ENCODE assay signal across 8 cellular contexts in the genomic region with DNA sequence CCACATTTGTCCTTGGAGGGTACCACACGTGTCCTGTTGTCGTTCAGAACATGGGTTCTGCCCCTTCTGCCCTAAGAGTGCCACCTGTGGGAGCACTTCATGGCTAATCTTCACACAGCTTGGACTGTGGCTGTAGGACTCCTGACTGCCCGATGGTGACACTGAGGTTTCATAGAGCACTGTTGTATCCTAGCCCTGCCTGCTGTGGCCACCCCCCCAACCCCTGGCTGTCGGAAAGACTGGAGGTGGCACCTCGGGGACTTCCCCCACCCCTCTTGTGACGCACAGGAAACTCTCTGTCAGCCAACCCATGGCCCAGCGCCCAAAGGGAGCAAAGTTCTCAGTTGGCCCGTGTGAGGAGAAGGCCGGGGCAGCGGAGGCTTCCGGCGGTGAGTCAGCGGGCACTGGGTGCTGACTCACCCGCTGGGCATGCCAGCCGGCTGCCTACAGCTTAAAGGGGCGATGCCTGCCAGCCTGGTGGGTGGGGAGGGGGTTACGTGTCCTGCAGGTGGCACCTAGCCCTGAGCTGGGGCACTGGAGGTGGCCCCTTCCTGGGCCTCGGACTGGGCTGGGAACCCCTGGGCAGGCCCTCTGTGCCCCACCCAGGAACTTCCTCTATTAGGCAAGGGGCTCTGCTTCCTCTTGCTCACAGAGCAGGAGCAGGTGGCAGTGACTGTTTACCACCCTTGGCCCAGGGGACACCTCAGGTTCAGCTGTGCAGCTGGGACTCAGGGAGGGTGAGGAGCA. TPM values are rescaled to one million over a fixed set of nuclear protein-coding genes. Genes with fewer than 3 reads are reported as not detected.
DNase-seq lines count a peak whose midpoint lies in the region; ATAC-seq lines count a peak whose summit lies in the region.

No MANE protein-coding gene starts in this region.

- no peaks in the 10 kb centered on the region for H3K9me3 Mint-ChIP-seq in activated CD4-positive, alpha-beta T cell treated with anti-CD3 and anti-CD28 coated beads, Interleukin-2, amount 10 ng/mL, durations not matched to agents 7 days and 5 days

- peaks cover 11% of the 10 kb centered on the region for H3K36me3 Mint-ChIP-seq in activated CD4-positive, alpha-beta T cell treated with anti-CD3 and anti-CD28 coated beads, Interleukin-2, amount 10 ng/mL, durations not matched to agents 7 days and 5 days (ENCODE audit: low read depth)

- ATAC-seq in HG02610 (IDR thresholded peaks at IDR 0.05; ENCODE audit: unreplicated experiment) = peak; percentile 23

- peak overlapping the region; percentile 97 for H3K4me3 Mint-ChIP-seq in activated CD4-positive, alpha-beta T cell treated with anti-CD3 and anti-CD28 coated beads, Interleukin-2, amount 10 ng/mL, durations not matched to agents 7 days and 5 days

- POLR2A ChIA-PET in activated CD4-positive, alpha-beta T cell treated with anti-CD3 and anti-CD28 coated beads, Interleukin-2, amount 10 ng/mL, durations not matched to agents 7 days and 5 days (lab: Charles Lee) = no interaction called here

- H3K27ac Mint-ChIP-seq in activated CD4-positive, alpha-beta T cell treated with anti-CD3 and anti-CD28 coated beads, Interleukin-2, amount 10 ng/mL, durations not matched to agents 7 days and 5 days = peak overlapping the region; percentile 93

- H3K27me3 Mint-ChIP-seq in activated CD4-positive, alpha-beta T cell treated with anti-CD3 and anti-CD28 coated beads, Interleukin-2, amount 10 ng/mL, durations not matched to agents 7 days and 5 days = no peaks in the 10 kb centered on the region

- CTCF ChIA-PET in activated CD4-positive, alpha-beta T cell treated with anti-CD3 and anti-CD28 coated beads, Interleukin-2, amount 10 ng/mL, durations not matched to agents 7 days and 5 days (lab: Charles Lee) = interaction anchor here (0.6 to 1.5 kb wide), 4 partner anchors 8 to 169 kb away, joined by 3 to 5 read pairs (median 4); no protein-coding TSS in a partner anchor

- DNase-seq in GM04504 (ENCODE audit: low read depth) = peak; percentile 94
- peak; percentile 61 for DNase-seq in NCI-H2171 (lab: John Stamatoyannopoulos, UW)
- DNase-seq in activated CD4-positive, alpha-beta T cell treated with anti-CD3 and anti-CD28 coated beads, Interleukin-2, amount 10 ng/mL, durations not matched to agents 7 days and 5 days = peak; percentile 95
- peak; percentile 92 for DNase-seq in dedifferentiated amniotic fluid mesenchymal stem cell (ENCODE audit: extremely low spot score)
- DNase-seq in mesenteric fat pad (ENCODE audit: low spot score) = peak; percentile 99
- DNase-seq in stimulated activated CD8-positive, alpha-beta memory T cell treated with anti-CD3 and anti-CD28 coated beads, Interleukin-2, amount 100 ng/mL, for 48 hours (ENCODE audit: low read depth in 2 of 2) = peak; percentile 92 to 94
- no peak for DNase-seq in NCI-H1048 (lab: John Stamatoyannopoulos, UW)

- peaks cover 48% of the 10 kb centered on the region for H3K4me1 Mint-ChIP-seq in activated CD4-positive, alpha-beta T cell treated with anti-CD3 and anti-CD28 coated beads, Interleukin-2, amount 10 ng/mL, durations not matched to agents 7 days and 5 days

RNA-seq across cellular contexts. Expression of a gene that starts 3.4 kb away (rescaled TPM):
- total RNA-seq in activated CD4-positive, alpha-beta T cell treated with anti-CD3 and anti-CD28 coated beads, Interleukin-2, amount 10 ng/mL, durations not matched to agents 7 days and 5 days = 10 to 100 TPM; 41.7 to 52.8 TPM
- total RNA-seq in mesenteric fat pad = 103 TPM

RNA-seq across cellular contexts. Expression of a gene that starts 34.7 kb away (rescaled TPM):
- 1 to 10 TPM; 3.0 to 3.2 TPM for total RNA-seq in activated CD4-positive, alpha-beta T cell treated with anti-CD3 and anti-CD28 coated beads, Interleukin-2, amount 10 ng/mL, durations not matched to agents 7 days and 5 days
- total RNA-seq in mesenteric fat pad = 17.4 TPM
